21 cellular contexts compared by ENCODE assay signal in genomic region chr2:18057657-18058056, GRCh38.
"Had no signal": no experiment of that assay in that cellular context is flagged by ENCODE, and none has a peak within 500 bp of the region (broad histone marks: within the 10 kb centered on the region; RNA-seq: fewer than 3 reads in every experiment).

No MANE protein-coding gene starts in this region.

- H3K4me3 ChIP-seq: coronary artery, dorsolateral prefrontal cortex, esophagus squamous epithelium, gastrocnemius medialis, heart right ventricle, left ventricle myocardium inferior, lower lobe of right lung, mucosa of descending colon had no signal

- H3K4me1 ChIP-seq: esophagus squamous epithelium, lower lobe of right lung had no signal

- H3K4me3 Mint-ChIP-seq: mesothelial cell of epicardium, naive B cell had no signal

- H3K36me3 ChIP-seq: esophagus squamous epithelium, gastrocnemius medialis, heart right ventricle, left ventricle myocardium inferior, lower lobe of right lung had no signal

- H3K27ac Mint-ChIP-seq: mesothelial cell of epicardium, naive B cell had no signal

- H3K27me3 ChIP-seq: gastrocnemius medialis, heart right ventricle had no signal

- H3K9me3 ChIP-seq: esophagus squamous epithelium, gastrocnemius medialis, heart right ventricle, left ventricle myocardium inferior, lower lobe of right lung, mucosa of descending colon had no signal

- H3K4me1 Mint-ChIP-seq: mesothelial cell of epicardium, naive B cell had no signal

- H3K36me3 Mint-ChIP-seq: mesothelial cell of epicardium, naive B cell had no signal

- DNase-seq: dermis blood vessel endothelial cell; dorsolateral prefrontal cortex; effector CD4-positive, alpha-beta T cell; effector memory CD4-positive, alpha-beta T cell; esophagus squamous epithelium; foreskin fibroblast; foreskin melanocyte; gastrocnemius medialis; glutamatergic neuron; head of caudate nucleus; heart right ventricle; hippocampal formation; left colon; left ventricle myocardium inferior; lower lobe of right lung; mesenchymal stem cell; mucosa of descending colon; naive B cell had no signal

- H3K27ac ChIP-seq: coronary artery, dorsolateral prefrontal cortex, esophagus squamous epithelium, gastrocnemius medialis, heart right ventricle, left ventricle myocardium inferior, lower lobe of right lung had no signal

- ATAC-seq: gastrocnemius medialis, left colon, left lobe of liver, lower lobe of right lung, mucosa of descending colon had no signal
